Comparison of ENCODE assay signal across 13 cellular contexts in genomic region chr12:53579545-53579955, GRCh38. TPM values are rescaled to one million over a fixed set of nuclear protein-coding genes. Genes with fewer than 3 reads are reported as not detected.
DNase-seq lines count a peak whose midpoint lies in the region; ATAC-seq and TF ChIP-seq lines count a peak whose summit lies in the region.
"Had no signal": no experiment of that assay in that cellular context is flagged by ENCODE, and none has a peak within 500 bp of the region (broad histone marks: within the 10 kb centered on the region; RNA-seq: fewer than 3 reads in every experiment).

No MANE protein-coding gene starts in this region.

- H3K27ac Mint-ChIP-seq in chondrocyte (ENCODE audit: unreplicated experiment), result no peak overlapping the region

- H3K27me3 Mint-ChIP-seq in chondrocyte (ENCODE audit: low read depth), result no peaks in the 10 kb centered on the region

- TF ChIP-seq CTCF in osteoblast (IDR thresholded peaks at IDR 0.05; ENCODE audit: extremely low read depth, low read depth, low read length) (no peak), chondrocyte (IDR thresholded peaks at IDR 0.05) (no peak)

- H3K4me1 Mint-ChIP-seq in chondrocyte (ENCODE audit: low read depth), result peaks cover 13% of the 10 kb centered on the region

- no peaks in the 10 kb centered on the region for H3K9me3 ChIP-seq in osteoblast (ENCODE audit: low read depth, low read length)
- H3K9me3 ChIP-seq: adrenal gland, Peyer's patch, testis had no signal

- no peaks in the 10 kb centered on the region for H3K27me3 ChIP-seq in osteoblast (ENCODE audit: insufficient read depth, low read length)
- H3K27me3 ChIP-seq: adrenal gland, Peyer's patch, testis had no signal

- H3K4me1 ChIP-seq in osteoblast (ENCODE audit: insufficient read depth, low read length), result peaks cover 18% of the 10 kb centered on the region
- H3K4me1 ChIP-seq: adrenal gland had no signal

- peaks cover 11% of the 10 kb centered on the region for H4K20me1 ChIP-seq in osteoblast (ENCODE audit: insufficient read depth, low read length)

- no peak overlapping the region for H3K27ac ChIP-seq in osteoblast (ENCODE audit: low read depth, low read length)
- H3K27ac ChIP-seq: adrenal gland, Peyer's patch, testis had no signal

- H3K36me3 ChIP-seq in osteoblast (ENCODE audit: insufficient read depth, low read length), result no peaks in the 10 kb centered on the region
- H3K36me3 ChIP-seq: adrenal gland, Peyer's patch had no signal

- DNase-seq in osteoblast (ENCODE audit: insufficient read length, low spot score, missing footprints) (peak; percentile 4), chondrocyte (ENCODE audit: low spot score) (no peak), NCI-H2029 treated with DMSO at 0.1 percent for 48 hours (lab: John Stamatoyannopoulos, UW) (no peak)
- DNase-seq in activated CD8-positive, alpha-beta memory T cell treated with anti-CD3 and anti-CD28 coated beads for 24 hours, result no peak
- DNase-seq: activated CD8-positive, alpha-beta memory T cell treated with anti-CD3 and anti-CD28 coated beads, Interleukin-2, amount 50 U/mL, for 4 hours; NCI-H345; T1000; testis had no signal

- no peak overlapping the region for H3K4me3 Mint-ChIP-seq in chondrocyte (ENCODE audit: unreplicated experiment)

- no peak overlapping the region for H2AFZ ChIP-seq in osteoblast (ENCODE audit: low read length)

- peak; percentile 59 for ATAC-seq in GM18907 (IDR thresholded peaks at IDR 0.05; ENCODE audit: unreplicated experiment)
- ATAC-seq in GM21737 (IDR thresholded peaks at IDR 0.05; ENCODE audit: unreplicated experiment), result peak; percentile 69
- ATAC-seq in HG03439 (IDR thresholded peaks at IDR 0.05; ENCODE audit: unreplicated experiment), result peak; percentile 57

- no peak overlapping the region for H3K4me3 ChIP-seq in osteoblast (ENCODE audit: insufficient read depth, low read length)
- H3K4me3 ChIP-seq: adrenal gland, Peyer's patch, testis had no signal

- peaks cover 8% of the 10 kb centered on the region for H3K36me3 Mint-ChIP-seq in chondrocyte (ENCODE audit: low read depth)

- H3K4me2 ChIP-seq in osteoblast (ENCODE audit: insufficient read depth, low read length), result no peak overlapping the region

- no peaks in the 10 kb centered on the region for H3K9me3 Mint-ChIP-seq in chondrocyte (ENCODE audit: low read depth)

- H3K79me2 ChIP-seq in osteoblast (ENCODE audit: insufficient read depth, low read length), result peaks cover 35% of the 10 kb centered on the region

RNA-seq across cellular contexts. Expression of gene ATF7, which starts 46.6 kb away (rescaled TPM):
- total RNA-seq in osteoblast (14.4 and 17.4 TPM in 2 replicates), chondrocyte (44.4 to 52.7 TPM (median 51.2 TPM) in 3 replicates)
